In the genomic region with DNA sequence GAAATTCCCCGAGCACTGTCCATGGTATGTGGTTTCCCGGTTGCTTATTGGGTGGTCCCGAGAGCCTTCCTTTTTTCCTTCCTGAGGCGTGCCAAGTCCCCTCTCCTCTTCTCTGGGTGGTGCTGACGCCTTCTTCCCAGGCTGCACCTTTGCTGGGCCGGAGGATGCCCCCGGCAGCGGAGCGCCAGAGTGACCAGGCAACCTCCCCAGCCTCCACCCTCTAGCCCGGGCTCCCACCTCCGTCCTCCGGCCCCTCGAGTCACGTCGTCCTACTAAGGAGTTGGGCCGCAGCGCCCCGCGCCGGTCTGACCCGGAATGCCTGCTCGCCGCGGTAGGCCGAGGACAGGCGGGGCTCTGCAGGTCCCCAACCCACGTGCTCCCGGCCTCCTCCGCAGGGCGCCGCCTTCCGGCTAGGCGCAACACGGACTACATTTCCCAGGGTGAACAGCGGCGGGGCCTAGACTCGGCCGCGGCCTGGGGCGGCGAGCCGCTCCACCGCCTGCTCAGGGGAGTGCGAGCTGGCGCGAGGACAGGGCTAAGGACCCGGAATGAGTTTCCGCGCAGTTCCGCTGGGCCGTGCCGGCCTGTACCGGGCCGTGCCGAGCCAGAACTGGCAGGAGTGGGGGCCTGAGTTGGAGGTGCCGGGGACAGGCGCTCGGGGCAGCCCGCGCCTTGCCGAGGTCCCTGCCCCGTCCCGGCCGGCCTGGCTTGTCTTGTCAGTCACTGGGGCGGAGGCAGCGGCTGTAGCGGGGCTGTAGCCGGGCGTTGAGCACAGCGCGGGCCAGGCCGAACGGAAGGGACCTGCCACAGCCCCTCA, we compare ENCODE assay signal across 8 cellular contexts. TPM values are rescaled to one million over a fixed set of nuclear protein-coding genes. Genes with fewer than 3 reads are reported as not detected.
DNase-seq lines count a peak whose midpoint lies in the region; FAIRE-seq and TF ChIP-seq lines count a peak whose summit lies in the region.

TSS of gene IPO13 (plus strand) at position 707 of the 817 bp plus-strand sequence. CDS start 651 bp downstream, outside the sequence.

- POLR2A ChIA-PET in Caco-2 (lab: Charles Lee) (no interaction called here), H1 (lab: Charles Lee; ENCODE audit: partially characterized antibody) (interaction anchor here (0.6 to 6.8 kb wide), 15 partner anchors 9 to 293 kb away, joined by 3 to 29 read pairs (median 4); partner anchors contain the start of genes ATP6V0B, CCDC24 and DPH2)

- H4K5ac ChIP-seq in H1 (ENCODE audit: insufficient read length, low read depth, low read length) = peak within 1 kb of the TSS; percentile 100

- WGBS in H1 (ENCODE audit: extremely low coverage in 1 of 2, insufficient coverage in 1 of 2, insufficient read length in 1 of 2, insufficient replicate concordance in 2 of 2, low coverage in 1 of 2, low lambda C conversion rate in 2 of 2, missing lambda C conversion rate in 1 of 2), 2 experiments = 3% methylated on average over 56 of the region's 73 CpGs; no CpG with 5 or more reads in 1 of the 2 experiments

- H3K79me2 ChIP-seq in H1 (ENCODE audit: control insufficient read depth in 1 of 2, insufficient read depth in 2 of 2, low read length in 2 of 2) = no peaks in the 10 kb centered on the region

- TF ChIP-seq CTCF in Caco-2 (IDR thresholded peaks at IDR 0.05; ENCODE audit: insufficient read depth in 1 of 2, low read depth in 1 of 2, low read length in 1 of 2, severe bottlenecking in 1 of 2, unreplicated experiment in 1 of 2) = peak; percentile 55 to 61
- TF ChIP-seq CTCF in GM20000 (IDR thresholded peaks at IDR 0.05; ENCODE audit: extremely low read depth, missing control alignments) = peak; percentile 57
- TF ChIP-seq CTCF in H1 (IDR thresholded peaks at IDR 0.05; ENCODE audit: control extremely low read depth in 1 of 3, insufficient read depth in 1 of 3, low read depth in 1 of 3, low read length in 3 of 3) = peak; percentile 75 to 85 (median 82)

- H2BK120ac ChIP-seq in H1 (replicated peaks; ENCODE audit: low read depth, low read length) = no peak within 1 kb of the TSS

- peaks cover 3% of the 10 kb centered on the region; the same call in 1 of the 2 replicates for H3K23me2 ChIP-seq in H1 (ENCODE audit: low read depth, low read length)

- H3K27me3 ChIP-seq in Caco-2 (replicated peaks; ENCODE audit: control insufficient read depth, insufficient read depth, low read length) (no peaks in the 10 kb centered on the region), H1 (replicated peaks in 1 of 4; ENCODE audit: control insufficient read depth in 3 of 4, extremely low read depth in 1 of 4, insufficient read depth in 3 of 4, low read length in 3 of 4) (no peaks in the 10 kb centered on the region; a peak in 1 of 7 replicates)

- H2AK5ac ChIP-seq in H1 (ENCODE audit: low read depth, low read length) = no peak within 1 kb of the TSS

- H3K9me3 ChIP-seq in Caco-2 = no peaks in the 10 kb centered on the region
- H3K9me3 ChIP-seq in H1 (ENCODE audit: insufficient read depth in 2 of 2, low read depth in 1 of 2, low read length in 1 of 2) = no peaks in the 10 kb centered on the region

- no TSS peak for BruUV-seq in Caco-2 (replicated peaks; lab: Mats Ljungman, UMichigan)

- H3K4me3 ChIP-seq in Caco-2 (ENCODE audit: low read depth, low read length) = peak within 1 kb of the TSS; percentile 90
- peak within 1 kb of the TSS; percentile 44 to 90 (median 76) for H3K4me3 ChIP-seq in H1 (ENCODE audit: extremely low read depth in 1 of 4, insufficient read depth in 2 of 4, low read depth in 3 of 4, low read length in 4 of 4)

- no peak for FAIRE-seq in H1 (lab: Jason Lieb, UNC)

- H3K36me3 Mint-ChIP-seq in Caco-2 (ENCODE audit: insufficient read depth, unreplicated experiment) = peaks cover 6% of the 10 kb centered on the region

- no peaks in the 10 kb centered on the region for H3K4me1 Mint-ChIP-seq in Caco-2 (ENCODE audit: low read depth, unreplicated experiment)

- no peak within 1 kb of the TSS for H3K23ac ChIP-seq in H1 (ENCODE audit: insufficient read length)

- H3K56ac ChIP-seq in H1 (replicated peaks; ENCODE audit: insufficient read length, low read depth, low read length) = peak within 1 kb of the TSS; percentile 99

- peaks cover 3% of the 10 kb centered on the region; the same call in 1 of the 2 replicates for H3K79me1 ChIP-seq in H1 (ENCODE audit: low read depth, low read length)

- peaks cover 0 to 4% of the 10 kb centered on the region in 2 experiments for H4K20me1 ChIP-seq in H1 (replicated peaks in 1 of 2; ENCODE audit: control insufficient read depth in 1 of 2, insufficient read depth in 2 of 2, low read length in 2 of 2)

- DNase-seq in Caco-2 = peak; percentile 93 to 95
- DNase-seq in GM20000 (ENCODE audit: low spot score) = peak; percentile 99
- DNase-seq in HT-29 (ENCODE audit: low spot score) = peak; percentile 94
- peak; percentile 95 for DNase-seq in NOMO-1 treated with DMSO at 0.1 percent for 48 hours (lab: John Stamatoyannopoulos, UW; ENCODE audit: unreplicated experiment)
- DNase-seq in activated CD8-positive, alpha-beta memory T cell treated with anti-CD3 and anti-CD28 coated beads for 48 hours (ENCODE audit: low read depth in 2 of 3, low spot score in 2 of 3) = peak; percentile 82 to 94 (median 93)
- DNase-seq in H1 (ENCODE audit: low read depth in 1 of 2, low spot score in 2 of 2) = peak; percentile 93 to 97
- peak; percentile 98 for DNase-seq in mesenteric fat pad (ENCODE audit: low spot score)
- peak; percentile 80 for DNase-seq in stimulated activated CD8-positive, alpha-beta memory T cell treated with anti-CD3 and anti-CD28 coated beads, Interleukin-15, amount 100 ng/mL, for 24 hours (ENCODE audit: low read depth)

- H3K4me2 ChIP-seq in H1 (ENCODE audit: insufficient read depth in 1 of 2, low read depth in 2 of 2, low read length in 2 of 2) = peak within 1 kb of the TSS; percentile 66 to 98

- no peaks in the 10 kb centered on the region for H3K27me3 Mint-ChIP-seq in Caco-2 (ENCODE audit: insufficient read depth, unreplicated experiment)

- intact Hi-C loops in Caco-2 (cut with micrococcal nuclease; ENCODE audit: unreplicated experiment) = loop anchor here (1.0 kb wide), 1 partner anchor 23 kb away; no protein-coding TSS in a partner anchor

- H2BK20ac ChIP-seq in H1 (ENCODE audit: low read length) = no peak within 1 kb of the TSS

- no peak within 1 kb of the TSS for H3K14ac ChIP-seq in H1 (ENCODE audit: insufficient read length)

- H3K27ac Mint-ChIP-seq in Caco-2 (ENCODE audit: unreplicated experiment) = peak within 1 kb of the TSS; percentile 58

- CTCF ChIA-PET in Caco-2 (lab: Charles Lee) = interaction anchor here (0.5 to 2.4 kb wide), 8 partner anchors 11 to 183 kb away, joined by 3 to 12 read pairs (median 3); partner anchors contain the start of genes DPH2 and SLC6A9
- CTCF ChIA-PET in H1 (lab: Charles Lee; ENCODE audit: partially characterized antibody) = interaction anchor here (0.7 to 10.8 kb wide), 26 partner anchors 9 to 214 kb away, joined by 3 to 151 read pairs (median 4); partner anchors contain the start of genes ARTN and DPH2

- TF ChIP-seq RAD21 in H1 (IDR thresholded peaks at IDR 0.05 in 1 of 2, conservative IDR thresholded peaks at IDR 0.05 in 1 of 2; ENCODE audit: low read depth in 2 of 2, low read length in 2 of 2) = peak; percentile 71 to 77

- TF ChIP-seq POLR2A in H1 (IDR thresholded peaks at IDR 0.05; ENCODE audit: control extremely low read depth in 1 of 2, low read depth in 2 of 2, low read length in 2 of 2) = no peak

- H3K36me3 ChIP-seq in Caco-2 (ENCODE audit: control insufficient read depth, insufficient read depth, low read length) (no peaks in the 10 kb centered on the region), H1 (ENCODE audit: control insufficient read depth in 2 of 4, insufficient read depth in 4 of 4, low read length in 3 of 4) (no peaks in the 10 kb centered on the region; a peak in 1 of 8 replicates)

- peak within 1 kb of the TSS; percentile 99 for H4K91ac ChIP-seq in H1 (replicated peaks; ENCODE audit: insufficient read length, low read length)

- peak within 1 kb of the TSS; percentile 97 for H3K18ac ChIP-seq in H1 (ENCODE audit: extremely low read depth, low read length)

- peak within 1 kb of the TSS; percentile 100 for H4K8ac ChIP-seq in H1 (ENCODE audit: extremely low read depth, insufficient read depth, low read length)

- H3K4ac ChIP-seq in H1 (replicated peaks; ENCODE audit: insufficient read length, low read depth, low read length) = peak within 1 kb of the TSS; percentile 57

- TF ChIP-seq EP300 in H1 (IDR thresholded peaks at IDR 0.05; ENCODE audit: borderline replicate concordance in 1 of 2, low read depth in 2 of 2, low read length in 2 of 2) = no peak

- peak within 1 kb of the TSS; percentile 75 to 98 (median 96) for H3K9ac ChIP-seq in H1 (replicated peaks in 1 of 4; ENCODE audit: extremely low read depth in 1 of 4, low read depth in 3 of 4, low read length in 3 of 4)

- peak within 1 kb of the TSS; percentile 100; the same call in 1 of the 2 replicates for H2BK15ac ChIP-seq in H1 (ENCODE audit: low read length)

- H2BK5ac ChIP-seq in H1 (ENCODE audit: low read depth, low read length) = peak within 1 kb of the TSS; percentile 99

- H3K9me3 Mint-ChIP-seq in Caco-2 (ENCODE audit: unreplicated experiment) = no peaks in the 10 kb centered on the region

- H3K4me3 Mint-ChIP-seq in Caco-2 (ENCODE audit: unreplicated experiment) = peak within 1 kb of the TSS; percentile 80

- H2BK12ac ChIP-seq in H1 (ENCODE audit: low read depth, low read length) = peak within 1 kb of the TSS; percentile 95

- peak within 1 kb of the TSS; percentile 61; the same call in 1 of the 2 replicates for H2AFZ ChIP-seq in H1 (ENCODE audit: low read length)

- H3K27ac ChIP-seq in H1 (ENCODE audit: low read depth, low read length) = peak within 1 kb of the TSS; percentile 99

- H3K4me1 ChIP-seq in Caco-2 (no peaks in the 10 kb centered on the region), H1 (replicated peaks in 1 of 4; ENCODE audit: control insufficient read depth in 3 of 4, insufficient read depth in 4 of 4, low read length in 3 of 4) (peaks cover 0 to 17% (median 4%) of the 10 kb centered on the region in 4 experiments; a peak in 5 of 7 replicates)

TF ChIP-seq in H1, 55 proteins besides CTCF, POLR2A, EP300 and RAD21 (continues in another document):
- TF ChIP-seq NANOG (IDR thresholded peaks at IDR 0.05; ENCODE audit: insufficient read depth, low read depth, low read length, poor library complexity, severe bottlenecking) (no peak), BCL11A (IDR thresholded peaks at IDR 0.05; ENCODE audit: low read depth in 2 of 2, low read length in 2 of 2) (no peak)

RNA-seq across cellular contexts. Expression of gene IPO13, which starts in this region (rescaled TPM):
- total RNA-seq in Caco-2 (2022) = 14.1 and 15.9 TPM in 2 replicates
- 19.1 and 24.6 TPM in 2 replicates for total RNA-seq in HT-29 (2014; rRNA removed; shearing (Covaris generic))
- total RNA-seq in H1 (2021; fragmentation: NEBNext Ultra II Directional; extraction: Animal tissue kit (Norgen Biotek cat#: 25700)) = 20.7 and 23.0 TPM in 2 replicates
- polyA plus RNA-seq in H1 (2011; rRNA removed) = 27.0 and 29.4 TPM in 2 replicates
- polyA plus RNA-seq in H1 (2011; cell fraction: cytosol; rRNA removed) = 21.9 TPM
- polyA plus RNA-seq in H1 (2011; cell fraction: nucleus; rRNA removed) = 39.3 TPM
- 17.0 to 24.3 TPM (median 21.8 TPM) in 4 replicates for polyA plus RNA-seq in H1 (2012, experiment 1 of 2)
- 28.0 TPM for polyA plus RNA-seq in H1 (2012, experiment 2 of 2)
- polyA plus RNA-seq in H1 (2013, experiment 1 of 2) = 10.8 TPM
- polyA plus RNA-seq in H1 (2013, experiment 2 of 2) = 10.3 TPM
- 47.8 and 49.9 TPM in 2 replicates for polyA minus RNA-seq in H1 (2011; rRNA and poly(A)+ RNA removed)
- 19.0 TPM for polyA minus RNA-seq in H1 (2011; cell fraction: cytosol; rRNA and poly(A)+ RNA removed)
- polyA minus RNA-seq in H1 (2011; cell fraction: nucleus; rRNA and poly(A)+ RNA removed) = 22.4 TPM
- 26.1 TPM for total RNA-seq in mesenteric fat pad

Comparison
In these comparisons a context has a peak if more than half of its experiments do, and no peak if none do; other contexts are left out.
1. Peak in every context shown above with its lines: DNase-seq, H3K4me3 ChIP-seq and H3K27ac ChIP-seq.